In genomic region chr15:99628374-99629001, GRCh38 we compare ENCODE assay signal across 26 cellular contexts.
DNase-seq lines count a peak whose midpoint lies in the region; ATAC-seq and TF ChIP-seq lines count a peak whose summit lies in the region.
"Had no signal": no experiment of that assay in that cellular context is flagged by ENCODE, and none has a peak within 500 bp of the region (broad histone marks: within the 10 kb centered on the region; RNA-seq: fewer than 3 reads in every experiment).

No MANE protein-coding gene starts in this region.

- no peaks in the 10 kb centered on the region for H3K9me3 ChIP-seq in H9 (ENCODE audit: control insufficient read depth, low read depth, low read length)
- H3K9me3 ChIP-seq: testis, vagina had no signal

- H2BK20ac ChIP-seq in H9 (ENCODE audit: low read depth, low read length, poor library complexity, severe bottlenecking), result no peak overlapping the region

- no peak overlapping the region for H2BK15ac ChIP-seq in H9 (ENCODE audit: low read depth, low read length)

- no peaks in the 10 kb centered on the region for H3K79me1 ChIP-seq in H9 (ENCODE audit: insufficient read depth, low read depth, low read length, poor library complexity, severe bottlenecking)

- peaks cover 22 to 30% (median 25%) of the 10 kb centered on the region in 3 experiments for H3K36me3 Mint-ChIP-seq in H9 (ENCODE audit: insufficient read depth in 1 of 3, low read depth in 3 of 3)
- H3K36me3 Mint-ChIP-seq in activated B cell treated with CpG ODN at 0.5 μM for 24 hours (ENCODE audit: low read depth), result peaks cover 53% of the 10 kb centered on the region

- peaks cover 22 to 25% of the 10 kb centered on the region in 2 experiments for H3K9me3 Mint-ChIP-seq in H9
- H3K9me3 Mint-ChIP-seq in activated B cell treated with CpG ODN at 0.5 μM for 24 hours, result peaks cover 8% of the 10 kb centered on the region
- H3K9me3 Mint-ChIP-seq: natural killer cell had no signal

- no peak overlapping the region for H4K91ac ChIP-seq in H9 (ENCODE audit: insufficient read length, low read depth, low read length)

- no peak overlapping the region for H2BK5ac ChIP-seq in H9 (ENCODE audit: insufficient read length, low read length)

- H3K79me2 ChIP-seq in H9 (ENCODE audit: insufficient read depth, low read length), result no peaks in the 10 kb centered on the region

- peaks cover 3% of the 10 kb centered on the region; the same call in 1 of the 2 replicates for H3K4me1 ChIP-seq in H9 (ENCODE audit: insufficient read depth, low read length)

- H2AFZ ChIP-seq in H9 (ENCODE audit: low read length), result no peak overlapping the region

- H4K8ac ChIP-seq in H9 (replicated peaks; ENCODE audit: insufficient read length, low read depth, low read length), result no peak overlapping the region

- H3K4ac ChIP-seq in H9 (ENCODE audit: low read depth, low read length), result no peak overlapping the region; the same call in 1 of the 2 replicates

- H2AK5ac ChIP-seq in H9 (ENCODE audit: insufficient read length, low read length), result no peak overlapping the region

- POLR2A ChIA-PET in activated B cell treated with CpG ODN at 0.5 μM for 24 hours (lab: Charles Lee), result interaction anchor here (0.7 to 0.9 kb wide), 2 partner anchors 116 to 1486 kb away, joined by 3 to 5 read pairs; no protein-coding TSS in a partner anchor

- H3K14ac ChIP-seq in H9 (ENCODE audit: insufficient read depth, low read length), result no peak overlapping the region

- no peaks in the 10 kb centered on the region for H3K27me3 ChIP-seq in H9 (ENCODE audit: insufficient read depth, low read length)
- H3K27me3 ChIP-seq: testis, vagina had no signal

- no peak overlapping the region for H3T11ph ChIP-seq in H9 (ENCODE audit: low read length)

- no peak for ATAC-seq in activated B cell treated with CpG ODN at 0.5 μM for 24 hours (ENCODE audit: low read depth)
- ATAC-seq in GM21619 (IDR thresholded peaks at IDR 0.05; ENCODE audit: unreplicated experiment), result no peak
- ATAC-seq: GM12878, natural killer cell had no signal

- no peak overlapping the region for H3K9ac ChIP-seq in H9 (ENCODE audit: extremely low read depth, insufficient read length, low read length)

- H3K27me3 Mint-ChIP-seq in H9 (ENCODE audit: low read depth), result no peaks in the 10 kb centered on the region
- H3K27me3 Mint-ChIP-seq in activated B cell treated with CpG ODN at 0.5 μM for 24 hours, result no peaks in the 10 kb centered on the region
- H3K27me3 Mint-ChIP-seq: activated CD4-positive, alpha-beta T cell treated with anti-CD3 and anti-CD28 coated beads, Interleukin-2, amount 10 ng/mL, durations not matched to agents 7 days and 5 days; activated naive CD8-positive, alpha-beta T cell; CD8-positive, alpha-beta memory T cell had no signal

- no peak overlapping the region for H3K4me3 Mint-ChIP-seq in H9
- no peak overlapping the region for H3K4me3 Mint-ChIP-seq in activated B cell treated with CpG ODN at 0.5 μM for 24 hours
- H3K4me3 Mint-ChIP-seq: activated CD4-positive, alpha-beta T cell treated with anti-CD3 and anti-CD28 coated beads, Interleukin-2, amount 10 ng/mL, durations not matched to agents 7 days and 5 days; activated naive CD8-positive, alpha-beta T cell; CD8-positive, alpha-beta memory T cell; mesothelial cell of epicardium; natural killer cell; T-helper 1 cell treated with Interleukin-12 subunit alpha and Interleukin-12 subunit beta and Interleukin-4 antibody, amounts not matched to agents 30 μg/mL and 1 μg/mL, for 36 hours had no signal

- intact Hi-C loops in activated B cell treated with CpG ODN at 0.5 μM for 24 hours (cut with micrococcal nuclease), result loop anchor here (5.0 kb wide), 1 partner anchor 36 kb away; no protein-coding TSS in a partner anchor

- H3K56ac ChIP-seq in H9 (ENCODE audit: insufficient read length, low read depth, low read length), result no peak overlapping the region

- TF ChIP-seq CTCF in H9 (conservative IDR thresholded peaks at IDR 0.05) (no peak), activated B cell treated with CpG ODN at 0.5 μM for 24 hours (IDR thresholded peaks at IDR 0.05) (no peak)

- H3K27ac ChIP-seq in H9 (ENCODE audit: insufficient read length, low read depth, low read length), result no peak overlapping the region
- H3K27ac ChIP-seq: testis, vagina had no signal

- CTCF ChIA-PET in activated B cell treated with CpG ODN at 0.5 μM for 24 hours (lab: Charles Lee), result interaction anchor here (1.9 kb wide), 1 partner anchor 76 kb away, joined by 4 read pairs; no protein-coding TSS in a partner anchor

- H2BK12ac ChIP-seq in H9 (ENCODE audit: insufficient read length, low read depth, low read length), result no peak overlapping the region

- no peaks in the 10 kb centered on the region for H4K20me1 ChIP-seq in H9 (ENCODE audit: control insufficient read depth, insufficient read depth, insufficient read length)

- H3K4me1 Mint-ChIP-seq in H9, result peaks cover 39 to 46% of the 10 kb centered on the region in 2 experiments
- peaks cover 79% of the 10 kb centered on the region for H3K4me1 Mint-ChIP-seq in activated B cell treated with CpG ODN at 0.5 μM for 24 hours

- DNase-seq in H9, result no peak
- DNase-seq in activated B cell treated with CpG ODN at 0.5 μM for 24 hours, result no peak
- DNase-seq in kidney glomerular epithelial cell (lab: John Stamatoyannopoulos, UW), result peak; percentile 38
- DNase-seq in renal cortical epithelial cell (ENCODE audit: low read depth), result peak; percentile 81
- DNase-seq in NCI-H146 (lab: John Stamatoyannopoulos, UW), result no peak
- DNase-seq in retina, result no peak
- DNase-seq: activated CD4-positive, alpha-beta T cell treated with anti-CD3 and anti-CD28 coated beads, Interleukin-2, amount 10 ng/mL, durations not matched to agents 7 days and 5 days; CD8-positive, alpha-beta memory T cell; DMS79 treated with DMSO at 0.1 percent for 48 hours; erythroblast; foreskin fibroblast; hypothalamus; natural killer cell; NCI-H1436; NCI-H524; RPMI8226; small intestine; stimulated activated CD4-positive, alpha-beta T cell treated with anti-CD3 and anti-CD28 coated beads, Interleukin-2, amount 100 ng/mL, for 24 hours; stimulated activated naive CD4-positive, alpha-beta T cell; testis had no signal

- H3K23ac ChIP-seq in H9 (ENCODE audit: insufficient read length, low read depth, low read length), result no peak overlapping the region

- H3K18ac ChIP-seq in H9 (ENCODE audit: insufficient read length, low read depth, low read length), result no peak overlapping the region

- H3K23me2 ChIP-seq in H9 (ENCODE audit: insufficient read length, low read depth, low read length, poor library complexity, severe bottlenecking), result no peaks in the 10 kb centered on the region

- no peak overlapping the region for H4K5ac ChIP-seq in H9 (ENCODE audit: insufficient read length, low read depth, low read length)

- H3K27ac Mint-ChIP-seq in H9 (peak overlapping the region in 2 of 3 experiments; percentile 90 to 98; a peak in 3 of 7 replicates), activated B cell treated with CpG ODN at 0.5 μM for 24 hours (peak overlapping the region; percentile 46)
- H3K27ac Mint-ChIP-seq: activated CD4-positive, alpha-beta T cell treated with anti-CD3 and anti-CD28 coated beads, Interleukin-2, amount 10 ng/mL, durations not matched to agents 7 days and 5 days; activated naive CD8-positive, alpha-beta T cell; natural killer cell; T-helper 1 cell treated with Interleukin-12 subunit alpha and Interleukin-12 subunit beta and Interleukin-4 antibody, amounts not matched to agents 30 μg/mL and 1 μg/mL, for 36 hours had no signal

- no peak overlapping the region for H2BK120ac ChIP-seq in H9 (ENCODE audit: low read depth, low read length, poor library complexity, severe bottlenecking)

- H3K4me2 ChIP-seq in H9 (ENCODE audit: insufficient read depth, insufficient read length, low read length), result no peak overlapping the region

Comparison
In these comparisons a context has a peak if more than half of its experiments do, and no peak if none do; other contexts are left out.
1. DNase-seq: peak in kidney glomerular epithelial cell (single experiment) and renal cortical epithelial cell (single experiment); none in H9 (single experiment), activated B cell treated with CpG ODN at 0.5 μM for 24 hours (single experiment), NCI-H146 (single experiment) and retina (single experiment).